1 cellular context compared by ENCODE assay signal in genomic region chr6:159042003-159042823, GRCh38.
A peak's percentile ranks its signal among the peaks of the same experiment; 100 is the strongest.
TF ChIP-seq lines count a peak whose summit lies in the region.

No MANE protein-coding gene starts in this region.

TF ChIP-seq in GM12878, 131 proteins besides CTCF, POLR2A, EP300 and RAD21 (continued from another document):
- TF ChIP-seq MLLT1 (IDR thresholded peaks at IDR 0.05) (0 out of 2 replicates have a peak, but pooled peaks have one; percentile 38), BCL3 (IDR thresholded peaks at IDR 0.05; ENCODE audit: borderline replicate concordance, insufficient read depth, low read depth, low read length, poor library complexity, severe bottlenecking) (no peak), RFX5 (IDR thresholded peaks at IDR 0.05; ENCODE audit: low read depth, low read length) (no peak), ZNF622 (IDR thresholded peaks at IDR 0.05) (no peak), WRNIP1 (IDR thresholded peaks at IDR 0.05; ENCODE audit: borderline replicate concordance, low read depth, low read length) (no peak), BCL11A (IDR thresholded peaks at IDR 0.05; ENCODE audit: low read depth, low read length) (no peak), ZNF207 (IDR thresholded peaks at IDR 0.05; ENCODE audit: borderline replicate concordance) (no peak), SUZ12 (IDR thresholded peaks at IDR 0.05; ENCODE audit: unreplicated experiment) (no peak), E4F1 (IDR thresholded peaks at IDR 0.05; ENCODE audit: borderline replicate concordance, partially characterized antibody) (no peak), RB1 (IDR thresholded peaks at IDR 0.05; ENCODE audit: borderline replicate concordance) (no peak)
